ENCODE assay signal across 13 cellular contexts in genomic region chr2:109209412-109209811, GRCh38.
A peak's percentile ranks its signal among the peaks of the same experiment; 100 is the strongest.
DNase-seq lines count a peak whose midpoint lies in the region; ATAC-seq, FAIRE-seq and TF ChIP-seq lines count a peak whose summit lies in the region.
"Had no signal": no experiment of that assay in that cellular context is flagged by ENCODE, and none has a peak within 500 bp of the region (broad histone marks: within the 10 kb centered on the region; RNA-seq: fewer than 3 reads in every experiment).

No MANE protein-coding gene starts in this region.

- 0 to 42% methylated on average over 1 to 3 of the region's 4 CpGs for WGBS in gastroesophageal sphincter (ENCODE audit: low coverage in 1 of 2), 2 donors
- WGBS in sigmoid colon, 2 donors: 68 to 70% methylated on average over 4 of the region's 4 CpGs

- no peak for TF ChIP-seq POLR2A in H54 (IDR thresholded peaks at IDR 0.05; ENCODE audit: low read depth, low read length)
- no peak for TF ChIP-seq POLR2A in gastroesophageal sphincter (IDR thresholded peaks at IDR 0.05)
- TF ChIP-seq POLR2A in sigmoid colon (IDR thresholded peaks at IDR 0.05): no peak

- ATAC-seq in gastroesophageal sphincter: peak; percentile 57
- no peak for ATAC-seq in GM19023 (IDR thresholded peaks at IDR 0.05; ENCODE audit: unreplicated experiment)
- no peak for ATAC-seq in HG02938 (IDR thresholded peaks at IDR 0.05; ENCODE audit: unreplicated experiment)

- peak; percentile 67 for DNase-seq in H54 (ENCODE audit: insufficient read length, low spot score)
- peak; percentile 62 for DNase-seq in sigmoid colon
- DNase-seq in activated CD8-positive, alpha-beta memory T cell treated with anti-CD3 and anti-CD28 coated beads for 24 hours: no peak
- DNase-seq in BE2C: no peak
- DNase-seq: effector memory CD4-positive, alpha-beta T cell; NCI-H2029; upper lobe of left lung had no signal

- H3K9me3 ChIP-seq in gastroesophageal sphincter (peaks cover 0 to 7% (median 0%) of the 10 kb centered on the region in 3 donors), sigmoid colon (no peaks in the 10 kb centered on the region), BE2C (no peaks in the 10 kb centered on the region)
- H3K9me3 ChIP-seq: upper lobe of left lung had no signal

- H3K36me3 ChIP-seq in gastroesophageal sphincter (no peaks in the 10 kb centered on the region), sigmoid colon (no peaks in the 10 kb centered on the region), BE2C (no peaks in the 10 kb centered on the region)
- H3K36me3 ChIP-seq: upper lobe of left lung had no signal

- FAIRE-seq in H54 (lab: Jason Lieb, UNC): peak; percentile 36
- FAIRE-seq: G401.6 had no signal

- peak overlapping the region in 3 of 4 donors; percentile 38 to 67 (median 45) for H3K27ac ChIP-seq in gastroesophageal sphincter
- H3K27ac ChIP-seq in sigmoid colon: peak overlapping the region in 3 of 4 donors; percentile 21 to 62 (median 46)
- H3K27ac ChIP-seq: SK-N-MC had no signal

- no peak for TF ChIP-seq CTCF in WI38 (IDR thresholded peaks at IDR 0.05; ENCODE audit: low read depth, low read length)
- no peak for TF ChIP-seq CTCF in gastroesophageal sphincter (IDR thresholded peaks at IDR 0.05)
- no peak for TF ChIP-seq CTCF in sigmoid colon (IDR thresholded peaks at IDR 0.05)
- no peak for TF ChIP-seq CTCF in BE2C (IDR thresholded peaks at IDR 0.05; ENCODE audit: low read depth, low read length)

- TF ChIP-seq EP300 in gastroesophageal sphincter (IDR thresholded peaks at IDR 0.05) (no peak), sigmoid colon (IDR thresholded peaks at IDR 0.05) (no peak)

- H3K4me1 ChIP-seq in gastroesophageal sphincter (peaks cover 0 to 38% (median 16%) of the 10 kb centered on the region in 3 donors), sigmoid colon (peaks cover 0 to 53% (median 28%) of the 10 kb centered on the region in 4 donors), BE2C (no peaks in the 10 kb centered on the region)

- intact Hi-C loops in sigmoid colon (cut with DNase I): no loop called here

- H3K27me3 ChIP-seq in gastroesophageal sphincter (no peaks in the 10 kb centered on the region), sigmoid colon (no peaks in the 10 kb centered on the region), BE2C (no peaks in the 10 kb centered on the region)
- H3K27me3 ChIP-seq: upper lobe of left lung had no signal

- peak overlapping the region; percentile 27; the same call in 1 of the 2 replicates for H3K4me3 ChIP-seq in WI38 (ENCODE audit: low read depth, low read length)
- H3K4me3 ChIP-seq in gastroesophageal sphincter: no peak overlapping the region
- no peak overlapping the region for H3K4me3 ChIP-seq in sigmoid colon
- no peak overlapping the region for H3K4me3 ChIP-seq in BE2C (ENCODE audit: low read depth, low read length)
- H3K4me3 ChIP-seq: SK-N-MC, upper lobe of left lung had no signal

Comparison
In these comparisons a context has a peak if more than half of its experiments do, and no peak if none do; other contexts are left out.
1. DNase-seq: peak in H54 (single experiment) and sigmoid colon (single experiment); none in activated CD8-positive, alpha-beta memory T cell treated with anti-CD3 and anti-CD28 coated beads for 24 hours (single experiment) and BE2C (single experiment).